In genomic region chr18:48950536-48951447, GRCh38 we compare ENCODE assay signal across 8 cellular contexts. TPM values are rescaled to one million over a fixed set of nuclear protein-coding genes. Genes with fewer than 3 reads are reported as not detected.
DNase-seq lines count a peak whose midpoint lies in the region; ATAC-seq, FAIRE-seq and TF ChIP-seq lines count a peak whose summit lies in the region.

A gene with protein sequence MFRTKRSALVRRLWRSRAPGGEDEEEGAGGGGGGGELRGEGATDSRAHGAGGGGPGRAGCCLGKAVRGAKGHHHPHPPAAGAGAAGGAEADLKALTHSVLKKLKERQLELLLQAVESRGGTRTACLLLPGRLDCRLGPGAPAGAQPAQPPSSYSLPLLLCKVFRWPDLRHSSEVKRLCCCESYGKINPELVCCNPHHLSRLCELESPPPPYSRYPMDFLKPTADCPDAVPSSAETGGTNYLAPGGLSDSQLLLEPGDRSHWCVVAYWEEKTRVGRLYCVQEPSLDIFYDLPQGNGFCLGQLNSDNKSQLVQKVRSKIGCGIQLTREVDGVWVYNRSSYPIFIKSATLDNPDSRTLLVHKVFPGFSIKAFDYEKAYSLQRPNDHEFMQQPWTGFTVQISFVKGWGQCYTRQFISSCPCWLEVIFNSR (minus strand): TSS chr18:48950965. CDS start chr18:48950424, 541 bp downstream.

- dilution Hi-C loops in keratinocyte (cut with MboI; ENCODE audit: extremely low pct_ligation_motif_present, low sequenced_read_pairs): no loop called here

- peaks cover 13% of the 10 kb centered on the region for H4K20me1 ChIP-seq in keratinocyte (ENCODE audit: control insufficient read depth, extremely low read depth, insufficient read depth, low read length)

- H3K4me2 ChIP-seq in keratinocyte (ENCODE audit: control insufficient read depth, extremely low read depth, insufficient read depth, low read depth, low read length): peak within 1 kb of the TSS; percentile 98

- peak within 1 kb of the TSS; percentile 89 for H3K9ac ChIP-seq in keratinocyte (ENCODE audit: control insufficient read depth, extremely low read depth, insufficient read depth, low read length)

- H3K27me3 Mint-ChIP-seq in stimulated activated memory B cell treated with anti-CD40 and anti-IgM and Interleukin-4, amounts not matched to agents 10 μg/mL and 1 μg/mL and 100 μg/mL, for 72 hours: no peaks in the 10 kb centered on the region

- H3K36me3 Mint-ChIP-seq in stimulated activated memory B cell treated with anti-CD40 and anti-IgM and Interleukin-4, amounts not matched to agents 10 μg/mL and 1 μg/mL and 100 μg/mL, for 72 hours: peaks cover 29% of the 10 kb centered on the region

- H3K4me3 Mint-ChIP-seq in stimulated activated memory B cell treated with anti-CD40 and anti-IgM and Interleukin-4, amounts not matched to agents 10 μg/mL and 1 μg/mL and 100 μg/mL, for 72 hours: peak within 1 kb of the TSS; percentile 100

- H2AFZ ChIP-seq in keratinocyte (ENCODE audit: control insufficient read depth, low read length): no peak within 1 kb of the TSS

- no peak for FAIRE-seq in keratinocyte (lab: Jason Lieb, UNC)

- H3K9me3 ChIP-seq in keratinocyte (ENCODE audit: control insufficient read depth, low read depth, low read length): no peaks in the 10 kb centered on the region

- H3K9me1 ChIP-seq in keratinocyte (ENCODE audit: control insufficient read depth, extremely low read depth, insufficient read depth, low read length): no peaks in the 10 kb centered on the region

- peaks cover 49% of the 10 kb centered on the region for H3K4me1 ChIP-seq in keratinocyte (ENCODE audit: control insufficient read depth, extremely low read depth, insufficient read depth, low read length)

- no peaks in the 10 kb centered on the region for H3K9me3 Mint-ChIP-seq in stimulated activated memory B cell treated with anti-CD40 and anti-IgM and Interleukin-4, amounts not matched to agents 10 μg/mL and 1 μg/mL and 100 μg/mL, for 72 hours

- peak within 1 kb of the TSS; percentile 68 for H3K27ac ChIP-seq in keratinocyte (ENCODE audit: control insufficient read depth, insufficient read depth, low read length)

- TF ChIP-seq CTCF in astrocyte of the spinal cord (IDR thresholded peaks at IDR 0.05; ENCODE audit: low read depth, low read length) (no peak), keratinocyte (optimal IDR thresholded peaks at IDR 0.05 in 1 of 3, IDR thresholded peaks at IDR 0.05 in 1 of 3, conservative IDR thresholded peaks at IDR 0.05 in 1 of 3; ENCODE audit: extremely low read depth in 1 of 3, insufficient read depth in 2 of 3, low read length in 3 of 3) (no peak)

- DNase-seq in EH (ENCODE audit: low read depth): peak; percentile 41
- peak; percentile 59 for DNase-seq in M059J (ENCODE audit: low read depth)
- peak; percentile 58 for DNase-seq in astrocyte of the spinal cord (ENCODE audit: low read depth, low spot score)
- DNase-seq in keratinocyte (ENCODE audit: low read depth, low spot score): no peak
- no peak for DNase-seq in globus pallidus (ENCODE audit: low spot score)

- H3K79me2 ChIP-seq in keratinocyte (ENCODE audit: control insufficient read depth, insufficient read depth, low read length): peaks cover 58% of the 10 kb centered on the region

- peak within 1 kb of the TSS; percentile 100 for H3K27ac Mint-ChIP-seq in stimulated activated memory B cell treated with anti-CD40 and anti-IgM and Interleukin-4, amounts not matched to agents 10 μg/mL and 1 μg/mL and 100 μg/mL, for 72 hours

- H3K36me3 ChIP-seq in keratinocyte (ENCODE audit: control insufficient read depth in 2 of 2, extremely low read depth in 1 of 2, insufficient read depth in 2 of 2, low read length in 2 of 2): peaks cover 0 to 6% of the 10 kb centered on the region in 2 experiments

- in situ Hi-C loops in astrocyte of the spinal cord (cut with HindIII; ENCODE audit: low sequenced_read_pairs): no loop called here

- H3K4me3 ChIP-seq in astrocyte of the spinal cord (ENCODE audit: low read depth, low read length): peak within 1 kb of the TSS; percentile 95
- H3K4me3 ChIP-seq in keratinocyte (ENCODE audit: control insufficient read depth in 2 of 3, extremely low read depth in 1 of 3, insufficient read depth in 2 of 3, low read depth in 1 of 3, low read length in 3 of 3): peak within 1 kb of the TSS; percentile 86 to 97 (median 95)

- no peaks in the 10 kb centered on the region for H3K27me3 ChIP-seq in keratinocyte (ENCODE audit: control insufficient read depth, extremely low read depth, insufficient read depth, low read length)

- peaks cover 39% of the 10 kb centered on the region for H3K4me1 Mint-ChIP-seq in stimulated activated memory B cell treated with anti-CD40 and anti-IgM and Interleukin-4, amounts not matched to agents 10 μg/mL and 1 μg/mL and 100 μg/mL, for 72 hours

- no peak for ATAC-seq in stimulated activated memory B cell treated with anti-CD40 and anti-IgM and Interleukin-4, amounts not matched to agents 10 μg/mL and 1 μg/mL and 100 μg/mL, for 72 hours
- ATAC-seq in HG02759 (IDR thresholded peaks at IDR 0.05; ENCODE audit: unreplicated experiment): no peak
- no peak for ATAC-seq in GM21723 (IDR thresholded peaks at IDR 0.05; ENCODE audit: unreplicated experiment)

RNA-seq across cellular contexts. Expression of the gene that starts here (rescaled TPM):
- total RNA-seq in M059J (2014; rRNA removed; shearing (Covaris generic)): 12.6 and 19.3 TPM in 2 replicates
- polyA plus RNA-seq in keratinocyte: 9.5 to 12.2 TPM (median 10.7 TPM) in 3 replicates
- polyA plus RNA-seq in keratinocyte (2011; ENCODE audit: low read depth): 11.9 TPM
- 4.7 and 4.9 TPM in 2 replicates for polyA plus RNA-seq in keratinocyte (2011; cell fraction: cytosol; rRNA removed)
- polyA plus RNA-seq in keratinocyte (2011; cell fraction: nucleus; rRNA removed): 21.0 and 21.4 TPM in 2 replicates
- 7.5 and 10.4 TPM in 2 replicates for polyA plus RNA-seq in keratinocyte (2012; ENCODE audit: low replicate concordance)
- 16.0 to 44.2 TPM (median 24.0 TPM) in 3 replicates for polyA minus RNA-seq in keratinocyte
- 15.0 TPM for polyA minus RNA-seq in keratinocyte (2011; cell fraction: cytosol; rRNA and poly(A)+ RNA removed)
- polyA minus RNA-seq in keratinocyte (2011; cell fraction: nucleus; rRNA and poly(A)+ RNA removed): 19.5 and 21.6 TPM in 2 replicates

Comparison
In these comparisons a context has a peak if more than half of its experiments do, and no peak if none do; other contexts are left out.
1. DNase-seq: peak in EH (single experiment), M059J (single experiment) and astrocyte of the spinal cord (single experiment); none in keratinocyte (single experiment) and globus pallidus (single experiment).